Comparison of ENCODE assay signal across 30 cellular contexts in genomic region chr4:174627473-174627872, GRCh38.
"Had no signal": no experiment of that assay in that cellular context is flagged by ENCODE, and none has a peak within 500 bp of the region (broad histone marks: within the 10 kb centered on the region; RNA-seq: fewer than 3 reads in every experiment).

No MANE protein-coding gene starts in this region.

- DNase-seq: activated B cell treated with CpG ODN at 0.5 μM for 24 hours; activated CD4-positive, alpha-beta memory T cell treated with anti-CD3 and anti-CD28 coated beads, Interleukin-2, amount 10 ng/mL, durations not matched to agents 7 days and 5 days; activated CD4-positive, alpha-beta T cell treated with anti-CD3 and anti-CD28 coated beads for 1 hour; activated CD4-positive, alpha-beta T cell treated with anti-CD3 and anti-CD28 coated beads for 48 hours; activated CD8-positive, alpha-beta memory T cell treated with anti-CD3 and anti-CD28 coated beads for 24 hours; activated CD8-positive, alpha-beta memory T cell treated with anti-CD3 and anti-CD28 coated beads, Interleukin-2, amount 10 ng/mL, durations not matched to agents 7 days and 5 days; activated CD8-positive, alpha-beta memory T cell treated with anti-CD3 and anti-CD28 coated beads, Interleukin-2, amount 50 U/mL, for 48 hours; activated effector memory CD4-positive, alpha-beta T cell treated with anti-CD3 and anti-CD28 coated beads, Interleukin-2, amount 50 U/mL, for 16 hours; activated naive CD4-positive, alpha-beta T cell treated with Interleukin-2 at 50 U/mL for 16 hours; activated naive CD8-positive, alpha-beta T cell treated with anti-CD3 and anti-CD28 coated beads, Interleukin-2, amount 10 ng/mL, durations not matched to agents 7 days and 5 days; activated T-cell treated with anti-CD3 and anti-CD28 coated beads, Interleukin-2, amount 50 U/mL, for 72 hours; Karpas-422; KBM-7; MG63; NCI-H1048; NCI-H1105 treated with DMSO at 0.1 percent for 48 hours; NCI-H1436; NCI-H1694; NCI-H2029; NCI-H345; NCI-H524 treated with DMSO at 0.1 percent for 48 hours; Peyer's patch; SIG-M5; SW 1271 had no signal

- H3K36me3 Mint-ChIP-seq: activated CD8-positive, alpha-beta memory T cell treated with anti-CD3 and anti-CD28 coated beads, Interleukin-2, amount 10 ng/mL, durations not matched to agents 7 days and 5 days; activated naive CD4-positive, alpha-beta T cell treated with anti-CD3 and anti-CD28 coated beads, Interleukin-2, amount 50 U/mL, for 24 hours; activated naive CD8-positive, alpha-beta T cell treated with anti-CD3 and anti-CD28 coated beads, Interleukin-2, amount 10 ng/mL, durations not matched to agents 7 days and 5 days; IgD-negative memory B cell had no signal

- H3K9me3 Mint-ChIP-seq: activated B cell treated with CpG ODN at 0.5 μM for 24 hours; activated CD4-positive, alpha-beta memory T cell treated with anti-CD3 and anti-CD28 coated beads, Interleukin-2, amount 10 ng/mL, durations not matched to agents 7 days and 5 days; activated naive CD4-positive, alpha-beta T cell treated with anti-CD3 and anti-CD28 coated beads, Interleukin-2, amount 50 U/mL, for 24 hours; activated naive CD8-positive, alpha-beta T cell treated with anti-CD3 and anti-CD28 coated beads, Interleukin-2, amount 10 ng/mL, durations not matched to agents 7 days and 5 days; activated T-helper 17 cell treated with anti-CD3 and anti-CD28 coated beads, Interleukin-2, amount 50 U/mL, for 72 hours; IgD-negative memory B cell; T-helper 2 cell treated with Interferon-gamma antibody and Interleukin-4, amounts not matched to agents 5 μg/mL and 100 μg/mL, for 36 hours had no signal

- H3K4me1 Mint-ChIP-seq: activated B cell treated with CpG ODN at 0.5 μM for 24 hours; activated naive CD4-positive, alpha-beta T cell treated with anti-CD3 and anti-CD28 coated beads, Interleukin-2, amount 50 U/mL, for 24 hours; activated naive CD8-positive, alpha-beta T cell treated with anti-CD3 and anti-CD28 coated beads, Interleukin-2, amount 10 ng/mL, durations not matched to agents 7 days and 5 days; activated T-helper 17 cell treated with anti-CD3 and anti-CD28 coated beads, Interleukin-2, amount 50 U/mL, for 72 hours; IgD-negative memory B cell had no signal

- H3K27ac Mint-ChIP-seq: activated B cell treated with CpG ODN at 0.5 μM for 24 hours; activated CD4-positive, alpha-beta memory T cell treated with anti-CD3 and anti-CD28 coated beads, Interleukin-2, amount 10 ng/mL, durations not matched to agents 7 days and 5 days; activated CD8-positive, alpha-beta memory T cell treated with anti-CD3 and anti-CD28 coated beads, Interleukin-2, amount 10 ng/mL, durations not matched to agents 7 days and 5 days; activated naive CD4-positive, alpha-beta T cell treated with anti-CD3 and anti-CD28 coated beads, Interleukin-2, amount 50 U/mL, for 24 hours; activated naive CD8-positive, alpha-beta T cell treated with anti-CD3 and anti-CD28 coated beads, Interleukin-2, amount 10 ng/mL, durations not matched to agents 7 days and 5 days; activated T-cell treated with anti-CD3 and anti-CD28 coated beads, Interleukin-2, amount 50 U/mL, for 72 hours; activated T-helper 17 cell treated with anti-CD3 and anti-CD28 coated beads, Interleukin-2, amount 50 U/mL, for 72 hours; IgD-negative memory B cell; T-helper 2 cell treated with Interferon-gamma antibody and Interleukin-4, amounts not matched to agents 5 μg/mL and 100 μg/mL, for 36 hours had no signal

- H3K9me3 ChIP-seq: ascending aorta, MG63, Peyer's patch had no signal

- H3K27ac ChIP-seq: ascending aorta, Peyer's patch, RWPE1 had no signal

- H3K4me1 ChIP-seq: ascending aorta, Peyer's patch had no signal

- H3K36me3 ChIP-seq: ascending aorta, MG63, Peyer's patch had no signal

- H3K4me3 ChIP-seq: ascending aorta, MG63, Peyer's patch had no signal

- H3K27me3 Mint-ChIP-seq: activated B cell treated with CpG ODN at 0.5 μM for 24 hours; activated naive CD4-positive, alpha-beta T cell treated with anti-CD3 and anti-CD28 coated beads, Interleukin-2, amount 50 U/mL, for 24 hours; activated naive CD8-positive, alpha-beta T cell treated with anti-CD3 and anti-CD28 coated beads, Interleukin-2, amount 10 ng/mL, durations not matched to agents 7 days and 5 days; activated T-helper 17 cell treated with anti-CD3 and anti-CD28 coated beads, Interleukin-2, amount 50 U/mL, for 72 hours; IgD-negative memory B cell had no signal

- H3K4me3 Mint-ChIP-seq: activated B cell treated with CpG ODN at 0.5 μM for 24 hours; activated CD4-positive, alpha-beta memory T cell treated with anti-CD3 and anti-CD28 coated beads, Interleukin-2, amount 10 ng/mL, durations not matched to agents 7 days and 5 days; activated CD8-positive, alpha-beta memory T cell treated with anti-CD3 and anti-CD28 coated beads, Interleukin-2, amount 10 ng/mL, durations not matched to agents 7 days and 5 days; activated naive CD4-positive, alpha-beta T cell treated with anti-CD3 and anti-CD28 coated beads, Interleukin-2, amount 50 U/mL, for 24 hours; activated naive CD8-positive, alpha-beta T cell treated with anti-CD3 and anti-CD28 coated beads, Interleukin-2, amount 10 ng/mL, durations not matched to agents 7 days and 5 days; activated T-cell treated with anti-CD3 and anti-CD28 coated beads, Interleukin-2, amount 50 U/mL, for 72 hours; activated T-helper 17 cell treated with anti-CD3 and anti-CD28 coated beads, Interleukin-2, amount 50 U/mL, for 72 hours; IgD-negative memory B cell; T-helper 2 cell treated with Interferon-gamma antibody and Interleukin-4, amounts not matched to agents 5 μg/mL and 100 μg/mL, for 36 hours had no signal

- H3K27me3 ChIP-seq: ascending aorta, MG63, Peyer's patch had no signal
